ENCODE assay signal across 12 cellular contexts in the genomic region with DNA sequence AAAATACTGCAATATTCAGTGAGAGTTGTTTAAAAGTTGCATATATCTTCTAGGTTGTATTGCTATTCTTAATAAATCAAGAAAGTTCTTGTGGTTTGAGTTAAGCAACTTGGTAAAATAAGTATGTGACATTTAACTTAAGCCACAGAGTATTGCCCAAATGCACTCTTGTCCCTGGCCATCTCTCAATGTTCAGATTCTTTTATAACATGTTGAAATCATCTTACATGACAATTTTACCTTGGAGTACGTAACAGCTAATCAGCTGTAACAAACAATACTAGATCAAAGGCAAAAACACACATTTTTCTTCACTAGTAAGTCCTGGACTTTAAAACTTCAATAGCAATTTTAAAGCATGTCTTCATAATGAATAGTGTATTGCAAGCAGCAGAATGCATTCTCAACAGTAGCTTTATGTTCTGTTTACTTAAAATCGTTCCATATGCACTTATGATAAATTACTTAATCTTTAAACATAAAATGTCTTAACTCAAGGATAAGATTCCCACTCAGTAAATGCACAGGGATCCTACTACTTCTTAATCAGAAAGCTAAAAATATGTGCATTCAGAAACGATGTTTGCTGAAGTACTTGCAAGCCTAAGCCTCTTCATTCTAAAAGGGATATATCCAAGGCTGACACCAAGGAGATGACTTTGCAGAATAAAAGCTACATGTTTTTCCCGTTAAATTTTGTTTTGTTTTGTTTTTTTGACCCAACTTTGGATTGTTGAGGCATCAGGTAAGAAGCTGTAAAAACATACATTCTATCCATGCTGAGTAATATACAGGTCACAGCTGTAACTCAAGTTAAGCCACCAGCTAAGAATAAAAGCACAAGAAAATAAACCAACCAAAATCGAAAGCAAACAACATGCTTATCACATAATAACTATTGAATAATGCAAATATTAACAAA.
DNase-seq lines count a peak whose midpoint lies in the region; ATAC-seq and TF ChIP-seq lines count a peak whose summit lies in the region.
"Had no signal": no experiment of that assay in that cellular context is flagged by ENCODE, and none has a peak within 500 bp of the region (broad histone marks: within the 10 kb centered on the region; RNA-seq: fewer than 3 reads in every experiment).

No MANE protein-coding gene starts in this region.

- TF ChIP-seq EP300 in ovary (IDR thresholded peaks at IDR 0.05), result no peak

- H3K27ac Mint-ChIP-seq in CD14-positive monocyte, result no peak overlapping the region
- H3K27ac Mint-ChIP-seq: activated CD8-positive, alpha-beta T cell treated with anti-CD3 and anti-CD28 coated beads for 36 hours had no signal

- TF ChIP-seq POLR2A in ovary (IDR thresholded peaks at IDR 0.05), result no peak

- peak in 5 of 8 donors; percentile 10 to 17 (median 13) for ATAC-seq in heart right ventricle
- ATAC-seq in Right ventricle myocardium inferior, result no peak
- ATAC-seq in lower lobe of right lung, result no peak
- ATAC-seq in aorta (ENCODE audit: low FRiP score), result peak; percentile 38
- ATAC-seq in GM21526 (IDR thresholded peaks at IDR 0.05; ENCODE audit: low FRiP score, unreplicated experiment), result no peak
- ATAC-seq: activated CD8-positive, alpha-beta T cell treated with anti-CD3 and anti-CD28 coated beads for 36 hours had no signal

- no peak overlapping the region for H3K4me3 Mint-ChIP-seq in CD14-positive monocyte
- H3K4me3 Mint-ChIP-seq: activated CD8-positive, alpha-beta T cell treated with anti-CD3 and anti-CD28 coated beads for 36 hours; central memory CD8-positive, alpha-beta T cell had no signal

- no peaks in the 10 kb centered on the region for H3K36me3 ChIP-seq in heart right ventricle
- no peaks in the 10 kb centered on the region for H3K36me3 ChIP-seq in lower lobe of right lung
- no peaks in the 10 kb centered on the region for H3K36me3 ChIP-seq in aorta (ENCODE audit: control insufficient read depth in 1 of 2, insufficient read depth in 2 of 2, low read length in 1 of 2)
- no peaks in the 10 kb centered on the region for H3K36me3 ChIP-seq in ovary

- H3K27me3 Mint-ChIP-seq in CD14-positive monocyte (ENCODE audit: low read depth in 3 of 3), result peaks cover 0 to 5% (median 1%) of the 10 kb centered on the region in 3 donors
- H3K27me3 Mint-ChIP-seq: activated CD8-positive, alpha-beta T cell treated with anti-CD3 and anti-CD28 coated beads for 36 hours; central memory CD8-positive, alpha-beta T cell had no signal

- no peaks in the 10 kb centered on the region for H3K36me3 Mint-ChIP-seq in CD14-positive monocyte

- peak overlapping the region in 5 of 10 donors; percentile 19 to 35 (median 30) for H3K4me3 ChIP-seq in heart right ventricle
- H3K4me3 ChIP-seq in cardiac fibroblast (replicated peaks in 1 of 2; ENCODE audit: low read depth in 2 of 2, low read length in 2 of 2), result peak overlapping the region in 1 of 2 donors; percentile 29
- H3K4me3 ChIP-seq in lower lobe of right lung, result peak overlapping the region; percentile 15
- peak overlapping the region in 1 of 2 donors; percentile 54 for H3K4me3 ChIP-seq in aorta (ENCODE audit: low read length in 2 of 2)
- no peak overlapping the region for H3K4me3 ChIP-seq in ovary

- no peaks in the 10 kb centered on the region for H3K27me3 ChIP-seq in heart right ventricle
- no peaks in the 10 kb centered on the region for H3K27me3 ChIP-seq in lower lobe of right lung (ENCODE audit: low read depth)
- H3K27me3 ChIP-seq in aorta (ENCODE audit: control insufficient read depth in 1 of 2, insufficient read depth in 2 of 2, low read length in 1 of 2), result no peaks in the 10 kb centered on the region
- H3K27me3 ChIP-seq in ovary, result no peaks in the 10 kb centered on the region

- TF ChIP-seq CTCF in heart right ventricle (IDR thresholded peaks at IDR 0.05), result no peak
- no peak for TF ChIP-seq CTCF in cardiac fibroblast (IDR thresholded peaks at IDR 0.05; ENCODE audit: low read depth, low read length)
- TF ChIP-seq CTCF in lower lobe of right lung (IDR thresholded peaks at IDR 0.05), result no peak
- no peak for TF ChIP-seq CTCF in ovary (IDR thresholded peaks at IDR 0.05)
- TF ChIP-seq CTCF in CD14-positive monocyte (IDR thresholded peaks at IDR 0.05), result no peak

- no peak for DNase-seq in heart right ventricle
- no peak for DNase-seq in Right ventricle myocardium inferior (ENCODE audit: missing footprints)
- DNase-seq in cardiac fibroblast (ENCODE audit: low read depth in 2 of 2), result peak; percentile 34 to 42
- no peak for DNase-seq in lower lobe of right lung
- no peak for DNase-seq in aorta
- DNase-seq in ovary, result no peak
- DNase-seq in CD14-positive monocyte (ENCODE audit: low spot score), result no peak
- DNase-seq: activated CD8-positive, alpha-beta T cell treated with anti-CD3 and anti-CD28 coated beads for 36 hours; T1000 had no signal

- intact Hi-C loops in heart right ventricle (cut with DNase I), result loop anchor here in 6 of 10 donors (2.0 to 10.0 kb wide), 8 partner anchors 43 to 1047 kb away; no protein-coding TSS in a partner anchor
- intact Hi-C loops in Right ventricle myocardium inferior (cut with DNase I), result loop anchor here (5.0 to 10.0 kb wide), 3 partner anchors 48 to 1045 kb away; no protein-coding TSS in a partner anchor
- intact Hi-C loops in lower lobe of right lung (cut with DNase I), result no loop called here
- intact Hi-C loops in aorta (cut with DNase I), result no loop called here
- intact Hi-C loops in ovary (cut with DNase I), result no loop called here
- intact Hi-C loops in CD14-positive monocyte (cut with micrococcal nuclease), result no loop called here

- peak overlapping the region in 5 of 10 donors; percentile 4 to 42 (median 24) for H3K27ac ChIP-seq in heart right ventricle
- H3K27ac ChIP-seq in lower lobe of right lung, result no peak overlapping the region
- H3K27ac ChIP-seq in aorta (ENCODE audit: low read depth in 1 of 2, low read length in 2 of 2), result no peak overlapping the region
- H3K27ac ChIP-seq in ovary, result no peak overlapping the region
- H3K27ac ChIP-seq: parathyroid adenoma had no signal

- H3K4me1 ChIP-seq in heart right ventricle (peaks cover 0 to 27% (median 16%) of the 10 kb centered on the region in 9 donors), lower lobe of right lung (peaks cover 15% of the 10 kb centered on the region), aorta (ENCODE audit: control insufficient read depth in 1 of 2, insufficient read depth in 2 of 2, low read length in 2 of 2) (peaks cover 0 to 2% of the 10 kb centered on the region in 2 donors), ovary (ENCODE audit: insufficient read depth) (peaks cover 3% of the 10 kb centered on the region)
- H3K4me1 ChIP-seq: parathyroid adenoma had no signal

- WGBS in heart right ventricle, 2 donors, result 33 to 35% methylated on average over 5 of the region's 5 CpGs
- 32 to 36% methylated on average over 5 of the region's 5 CpGs for WGBS in aorta, 2 donors
- 12 to 20% (median 13%) methylated on average over 5 of the region's 5 CpGs for WGBS in ovary, 3 donors

- H3K4me1 Mint-ChIP-seq in CD14-positive monocyte, result no peaks in the 10 kb centered on the region
- H3K4me1 Mint-ChIP-seq: central memory CD8-positive, alpha-beta T cell had no signal

- H3K9me3 Mint-ChIP-seq in CD14-positive monocyte, result peaks cover 0 to 2% (median 0%) of the 10 kb centered on the region in 7 donors
- H3K9me3 Mint-ChIP-seq: activated CD8-positive, alpha-beta T cell treated with anti-CD3 and anti-CD28 coated beads for 36 hours; central memory CD8-positive, alpha-beta T cell had no signal

- H3K9me3 ChIP-seq in heart right ventricle (no peaks in the 10 kb centered on the region), lower lobe of right lung (no peaks in the 10 kb centered on the region), aorta (ENCODE audit: control insufficient read depth, low read length) (no peaks in the 10 kb centered on the region), ovary (no peaks in the 10 kb centered on the region)

Comparison
In these comparisons a context has a peak if more than half of its experiments do, and no peak if none do; other contexts are left out.
1. ATAC-seq: peak in heart right ventricle (5 of 8) and aorta (single experiment); none in Right ventricle myocardium inferior (single experiment), lower lobe of right lung (0 of 2) and GM21526 (single experiment).
2. DNase-seq: peak in cardiac fibroblast (2 of 2); none in heart right ventricle (0 of 2), Right ventricle myocardium inferior (single experiment), lower lobe of right lung (single experiment), aorta (0 of 2), ovary (0 of 5) and CD14-positive monocyte (single experiment).
3. intact Hi-C loops: an anchor here in heart right ventricle (2.0 to 10.0 kb wide) and Right ventricle myocardium inferior (5.0 to 10.0 kb wide); none called in lower lobe of right lung, aorta, ovary and CD14-positive monocyte.